Comparison of ENCODE assay signal across 2 cellular contexts in the genomic region with DNA sequence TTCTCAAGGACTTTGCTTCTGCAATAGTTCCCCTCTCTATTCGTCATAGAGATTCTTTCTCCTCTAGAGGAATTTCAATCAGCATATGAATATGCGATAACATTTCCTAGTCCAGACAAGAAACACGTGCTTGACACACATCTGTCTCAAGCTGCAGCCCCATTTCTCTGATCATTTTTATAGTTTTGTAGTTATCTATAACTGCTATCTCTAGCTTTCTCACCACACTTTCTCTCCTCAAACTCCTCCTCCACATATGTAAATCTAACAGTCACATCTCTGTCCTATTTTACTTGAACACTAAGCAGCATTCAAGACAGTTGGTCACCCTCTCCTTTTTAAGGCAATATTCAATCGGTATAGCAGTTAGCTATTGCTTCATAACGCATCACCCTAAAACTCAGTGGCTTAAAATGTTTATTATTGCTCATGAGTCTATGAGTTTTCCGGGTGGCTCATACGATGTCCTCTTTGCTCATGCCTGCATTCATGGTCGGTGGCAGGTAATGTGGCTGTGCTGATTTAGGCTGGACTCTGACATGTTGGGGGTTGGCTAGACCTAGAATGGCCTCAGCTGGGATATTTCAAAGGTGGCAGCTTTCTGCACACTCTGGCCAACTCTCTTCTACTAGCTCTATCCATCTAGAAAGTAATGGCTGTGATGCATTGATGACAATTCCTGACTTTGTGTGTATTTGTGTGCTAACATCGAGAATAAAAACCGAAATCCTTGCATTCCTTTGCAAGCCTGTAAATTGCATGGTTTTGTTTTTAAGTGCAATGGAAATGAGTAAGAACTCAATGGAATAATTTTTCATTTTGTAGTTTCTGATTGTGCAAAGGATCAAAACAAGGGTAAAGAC.
TF ChIP-seq lines count a peak whose summit lies in the region.

No MANE protein-coding gene starts in this region.

TF ChIP-seq in H1, 55 proteins besides CTCF, POLR2A, EP300 and RAD21:
- no peak for TF ChIP-seq BRCA1 (IDR thresholded peaks at IDR 0.05; ENCODE audit: low read depth, low read length)
- no peak for TF ChIP-seq ASH2L (IDR thresholded peaks at IDR 0.05; ENCODE audit: low read length)
- no peak for TF ChIP-seq SIX5 (IDR thresholded peaks at IDR 0.05; ENCODE audit: low read depth, low read length)

TF ChIP-seq in HepG2, 621 proteins besides CTCF, POLR2A, EP300 and RAD21:
- no peak for TF ChIP-seq HNRNPUL1 (IDR thresholded peaks at IDR 0.05; ENCODE audit: low read depth, low read length)
- no peak for TF ChIP-seq SMYD3 (CRISPR knock-in tag; IDR thresholded peaks at IDR 0.05)
- TF ChIP-seq ZNF547 (CRISPR knock-in tag; IDR thresholded peaks at IDR 0.05): no peak
- TF ChIP-seq SMAD3 (CRISPR knock-in tag; IDR thresholded peaks at IDR 0.05): no peak
- TF ChIP-seq, protein P1, sequence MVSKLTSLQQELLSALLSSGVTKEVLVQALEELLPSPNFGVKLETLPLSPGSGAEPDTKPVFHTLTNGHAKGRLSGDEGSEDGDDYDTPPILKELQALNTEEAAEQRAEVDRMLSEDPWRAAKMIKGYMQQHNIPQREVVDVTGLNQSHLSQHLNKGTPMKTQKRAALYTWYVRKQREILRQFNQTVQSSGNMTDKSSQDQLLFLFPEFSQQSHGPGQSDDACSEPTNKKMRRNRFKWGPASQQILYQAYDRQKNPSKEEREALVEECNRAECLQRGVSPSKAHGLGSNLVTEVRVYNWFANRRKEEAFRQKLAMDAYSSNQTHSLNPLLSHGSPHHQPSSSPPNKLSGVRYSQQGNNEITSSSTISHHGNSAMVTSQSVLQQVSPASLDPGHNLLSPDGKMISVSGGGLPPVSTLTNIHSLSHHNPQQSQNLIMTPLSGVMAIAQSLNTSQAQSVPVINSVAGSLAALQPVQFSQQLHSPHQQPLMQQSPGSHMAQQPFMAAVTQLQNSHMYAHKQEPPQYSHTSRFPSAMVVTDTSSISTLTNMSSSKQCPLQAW (CRISPR knock-in tag; IDR thresholded peaks at IDR 0.05): no peak
- TF ChIP-seq ZNF33A (CRISPR knock-in tag; IDR thresholded peaks at IDR 0.05; ENCODE audit: borderline replicate concordance): no peak
- no peak for TF ChIP-seq RFX1 (IDR thresholded peaks at IDR 0.05)
TF ChIP-seq in HepG2: peak in this region for 0.
